ENCODE assay signal across 9 cellular contexts in genomic region chr1:198622532-198623218, GRCh38. TPM values are rescaled to one million over a fixed set of nuclear protein-coding genes. Genes with fewer than 3 reads are reported as not detected.
A peak's percentile ranks its signal among the peaks of the same experiment; 100 is the strongest.
DNase-seq lines count a peak whose midpoint lies in the region; ATAC-seq and TF ChIP-seq lines count a peak whose summit lies in the region.
"Had no signal": no experiment of that assay in that cellular context is flagged by ENCODE, and none has a peak within 500 bp of the region (broad histone marks: within the 10 kb centered on the region; RNA-seq: fewer than 3 reads in every experiment).

No MANE protein-coding gene starts in this region.

- peak overlapping the region; percentile 95 for H3K27ac Mint-ChIP-seq in activated T-helper 17 cell treated with anti-CD3 and anti-CD28 coated beads, Interleukin-2, amount 50 U/mL, for 72 hours

- H3K4me1 ChIP-seq in BLaER1 treated with 17β-estradiol and CSF1 and Interleukin-3, amounts not matched to agents 10 nM and 100 nM: peaks cover 43 to 69% (median 49%) of the 10 kb centered on the region in 10 experiments
- no peaks in the 10 kb centered on the region for H3K4me1 ChIP-seq in psoas muscle

- peak overlapping the region; percentile 90 for H3K4me3 Mint-ChIP-seq in activated T-helper 17 cell treated with anti-CD3 and anti-CD28 coated beads, Interleukin-2, amount 50 U/mL, for 72 hours

- H3K27me3 ChIP-seq in BLaER1 treated with 17β-estradiol and CSF1 and Interleukin-3, amounts not matched to agents 10 nM and 100 nM: no peaks in the 10 kb centered on the region
- H3K27me3 ChIP-seq in psoas muscle (ENCODE audit: insufficient read depth in 3 of 3, low read length in 2 of 3): no peaks in the 10 kb centered on the region

- 31 to 41% (median 36%) methylated on average over 2 of the region's 2 CpGs for WGBS in psoas muscle, 3 donors

- ATAC-seq in GM18861 (IDR thresholded peaks at IDR 0.05; ENCODE audit: unreplicated experiment) (peak; percentile 21), HG03108 (IDR thresholded peaks at IDR 0.05; ENCODE audit: unreplicated experiment) (peak; percentile 32), GM21423 (IDR thresholded peaks at IDR 0.05; ENCODE audit: unreplicated experiment) (no peak), psoas muscle (no peak)
- no peak for ATAC-seq in activated T-helper 17 cell treated with anti-CD3 and anti-CD28 coated beads, Interleukin-2, amount 50 U/mL, for 72 hours (replicated peaks)

- no peaks in the 10 kb centered on the region for H4K20me1 ChIP-seq in BLaER1 treated with 17β-estradiol and CSF1 and Interleukin-3, amounts not matched to agents 10 nM and 100 nM

- no peak overlapping the region for H3K4me3 ChIP-seq in BLaER1 treated with 17β-estradiol and CSF1 and Interleukin-3, amounts not matched to agents 10 nM and 100 nM
- no peak overlapping the region for H3K4me3 ChIP-seq in psoas muscle

- intact Hi-C loops in psoas muscle (cut with DNase I): no loop called here

- peak overlapping the region; percentile 70 to 86 (median 82) for H3K4me2 ChIP-seq in BLaER1 treated with 17β-estradiol and CSF1 and Interleukin-3, amounts not matched to agents 10 nM and 100 nM

- H3K36me3 Mint-ChIP-seq in activated T-helper 17 cell treated with anti-CD3 and anti-CD28 coated beads, Interleukin-2, amount 50 U/mL, for 72 hours (ENCODE audit: low read depth): no peaks in the 10 kb centered on the region

- peak overlapping the region; percentile 43 to 94 (median 86) for H3K27ac ChIP-seq in BLaER1 treated with 17β-estradiol and CSF1 and Interleukin-3, amounts not matched to agents 10 nM and 100 nM
- H3K27ac ChIP-seq in psoas muscle: no peak overlapping the region

- peaks cover 9% of the 10 kb centered on the region for H3K9me3 Mint-ChIP-seq in activated T-helper 17 cell treated with anti-CD3 and anti-CD28 coated beads, Interleukin-2, amount 50 U/mL, for 72 hours

- H3K36me3 ChIP-seq in BLaER1 treated with 17β-estradiol and CSF1 and Interleukin-3, amounts not matched to agents 10 nM and 100 nM: no peaks in the 10 kb centered on the region
- no peaks in the 10 kb centered on the region for H3K36me3 ChIP-seq in psoas muscle (ENCODE audit: insufficient read depth in 1 of 2, low read depth in 1 of 2)

- peak overlapping the region in 9 of 11 experiments; percentile 40 to 79 (median 71); a peak in 10 of 22 replicates for H3K9ac ChIP-seq in BLaER1 treated with 17β-estradiol and CSF1 and Interleukin-3, amounts not matched to agents 10 nM and 100 nM

- TF ChIP-seq CTCF in psoas muscle (IDR thresholded peaks at IDR 0.05): no peak

- DNase-seq in NCI-H345 treated with DMSO at 0.1 percent for 48 hours (lab: John Stamatoyannopoulos, UW; ENCODE audit: unreplicated experiment): no peak
- DNase-seq in NCI-H1105 (lab: John Stamatoyannopoulos, UW): no peak
- DNase-seq in psoas muscle: no peak
- DNase-seq: C1 segment of cervical spinal cord had no signal

- no peaks in the 10 kb centered on the region for H3K27me3 Mint-ChIP-seq in activated T-helper 17 cell treated with anti-CD3 and anti-CD28 coated beads, Interleukin-2, amount 50 U/mL, for 72 hours

- no peaks in the 10 kb centered on the region; a peak in 1 of 22 replicates for H3K9me3 ChIP-seq in BLaER1 treated with 17β-estradiol and CSF1 and Interleukin-3, amounts not matched to agents 10 nM and 100 nM (replicated peaks in 1 of 11)
- H3K9me3 ChIP-seq in psoas muscle: no peaks in the 10 kb centered on the region

- H3K4me1 Mint-ChIP-seq in activated T-helper 17 cell treated with anti-CD3 and anti-CD28 coated beads, Interleukin-2, amount 50 U/mL, for 72 hours: peaks cover 60% of the 10 kb centered on the region

RNA-seq across cellular contexts. Expression of gene PTPRC, which starts 16.2 kb away (rescaled TPM):
- total RNA-seq in activated T-helper 17 cell treated with anti-CD3 and anti-CD28 coated beads, Interleukin-2, amount 50 U/mL, for 72 hours: 100 to 1,000 TPM; 366 to 421 TPM
- 1 to 10 TPM; 3.9 to 7.0 (median 4.9) TPM for total RNA-seq in psoas muscle
- under 1 TPM; 0.42 to 0.63 (median 0.51) TPM for polyA plus RNA-seq in psoas muscle

Comparison
In these comparisons a context has a peak if more than half of its experiments do, and no peak if none do; other contexts are left out.
1. ATAC-seq: peak in GM18861 (single experiment) and HG03108 (single experiment); none in activated T-helper 17 cell treated with anti-CD3 and anti-CD28 coated beads, Interleukin-2, amount 50 U/mL, for 72 hours (single experiment), GM21423 (single experiment) and psoas muscle (0 of 4).
2. RNA of gene PTPRC, which starts 16.2 kb away (total RNA-seq): 366 to 421 TPM in activated T-helper 17 cell treated with anti-CD3 and anti-CD28 coated beads, Interleukin-2, amount 50 U/mL, for 72 hours; 3.9 to 7.0 TPM in psoas muscle; every median in the first group is over 10 times any median in the second.